ENCODE assay signal across 24 cellular contexts in the genomic region with DNA sequence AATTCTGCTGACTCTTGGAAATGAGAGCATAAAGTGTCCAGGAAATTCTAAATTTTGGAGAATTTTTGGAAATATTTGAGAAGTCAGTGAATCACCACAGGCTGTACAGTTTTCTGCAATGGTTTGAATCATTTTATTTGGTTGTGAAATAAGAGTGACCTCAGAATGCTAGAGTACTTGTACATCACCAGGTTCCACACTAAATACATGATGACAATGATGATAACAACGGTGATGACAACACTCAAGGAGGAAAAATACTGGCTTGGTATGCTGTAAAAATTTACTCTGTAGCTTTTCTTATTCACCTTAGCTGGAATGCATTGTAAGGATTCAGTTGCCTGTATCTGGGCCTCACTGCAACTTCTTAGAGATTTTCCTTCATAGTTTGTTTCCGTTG. TPM values are rescaled to one million over a fixed set of nuclear protein-coding genes. Genes with fewer than 3 reads are reported as not detected.
A peak's percentile ranks its signal among the peaks of the same experiment; 100 is the strongest.
DNase-seq lines count a peak whose midpoint lies in the region; ATAC-seq, FAIRE-seq and TF ChIP-seq lines count a peak whose summit lies in the region.
"Had no signal": no experiment of that assay in that cellular context is flagged by ENCODE, and none has a peak within 500 bp of the region (broad histone marks: within the 10 kb centered on the region; RNA-seq: fewer than 3 reads in every experiment).

No MANE protein-coding gene starts in this region.

- no peak overlapping the region for H2BK15ac ChIP-seq in H1 (ENCODE audit: low read length)

- no peak overlapping the region for H3K23ac ChIP-seq in H1 (ENCODE audit: insufficient read length)

- TF ChIP-seq EP300 in A549 (IDR thresholded peaks at IDR 0.05) (no peak), H1 (IDR thresholded peaks at IDR 0.05; ENCODE audit: borderline replicate concordance in 1 of 2, low read depth in 2 of 2, low read length in 2 of 2) (no peak)

- H3K4ac ChIP-seq in H1 (replicated peaks; ENCODE audit: insufficient read length, low read depth, low read length) = no peak overlapping the region

- H3K4me2 ChIP-seq in A549 = no peak overlapping the region
- no peak overlapping the region for H3K4me2 ChIP-seq in H1 (ENCODE audit: insufficient read depth in 1 of 2, low read depth in 2 of 2, low read length in 2 of 2)

- H3K18ac ChIP-seq in H1 (ENCODE audit: extremely low read depth, low read length) = no peak overlapping the region

- no peak overlapping the region for H2AK5ac ChIP-seq in H1 (ENCODE audit: low read depth, low read length)

- intact Hi-C loops in testis (cut with DNase I; ENCODE audit: low total_unique reads) = no loop called here

- TF ChIP-seq CTCF in A549 (IDR thresholded peaks at IDR 0.05) = no peak
- TF ChIP-seq CTCF in HEK293 (tag by site-specific recombination; IDR thresholded peaks at IDR 0.05) = no peak
- no peak for TF ChIP-seq CTCF in H1 (IDR thresholded peaks at IDR 0.05; ENCODE audit: control extremely low read depth in 1 of 3, insufficient read depth in 1 of 3, low read depth in 1 of 3, low read length in 3 of 3)
- no peak for TF ChIP-seq CTCF in fibroblast of mammary gland (conservative IDR thresholded peaks at IDR 0.05; ENCODE audit: control insufficient read depth, insufficient read depth, low read depth, low read length)
- TF ChIP-seq CTCF in testis (IDR thresholded peaks at IDR 0.05) = no peak

- no peaks in the 10 kb centered on the region for H3K36me3 ChIP-seq in HEK293 (ENCODE audit: control insufficient read depth in 2 of 2, insufficient read depth in 1 of 2, low read length in 2 of 2)
- H3K36me3 ChIP-seq in H1 (ENCODE audit: control insufficient read depth in 2 of 4, insufficient read depth in 4 of 4, low read length in 3 of 4) = no peaks in the 10 kb centered on the region; a peak in 1 of 8 replicates
- no peaks in the 10 kb centered on the region for H3K36me3 ChIP-seq in testis (ENCODE audit: low read depth, missing control alignments)

- no peak overlapping the region for H3K56ac ChIP-seq in H1 (replicated peaks; ENCODE audit: insufficient read length, low read depth, low read length)

- H3K23me2 ChIP-seq in H1 (ENCODE audit: low read depth, low read length) = no peaks in the 10 kb centered on the region

- H3K4me1 ChIP-seq in A549 = peaks cover 4% of the 10 kb centered on the region; the same call in 1 of the 3 replicates
- no peaks in the 10 kb centered on the region for H3K4me1 ChIP-seq in HEK293 (ENCODE audit: control insufficient read depth, insufficient read depth, low read length)
- no peaks in the 10 kb centered on the region for H3K4me1 ChIP-seq in H1 (replicated peaks in 1 of 4; ENCODE audit: control insufficient read depth in 3 of 4, insufficient read depth in 4 of 4, low read length in 3 of 4)
- H3K4me1 ChIP-seq in testis = no peaks in the 10 kb centered on the region

- H2AFZ ChIP-seq in H1 (ENCODE audit: low read length) = no peak overlapping the region
- H2AFZ ChIP-seq: GM23248 had no signal

- no peaks in the 10 kb centered on the region for H3K79me1 ChIP-seq in H1 (ENCODE audit: low read depth, low read length)

- no peak for FAIRE-seq in A549 (lab: Jason Lieb, UNC)
- peak; percentile 32 for FAIRE-seq in H1 (lab: Jason Lieb, UNC)
- FAIRE-seq: A204.1, GM12892, GM18507, H54, HTR-8/SVneo had no signal

- DNase-seq in A549 (ENCODE audit: low read depth in 1 of 2, low spot score in 1 of 2) = no peak
- no peak for DNase-seq in H1 (ENCODE audit: low read depth in 1 of 2, low spot score in 2 of 2)
- peak; percentile 6 for DNase-seq in fibroblast of mammary gland (ENCODE audit: low read depth)
- no peak for DNase-seq in testis
- no peak for DNase-seq in CD1c-positive myeloid dendritic cell (ENCODE audit: extremely low spot score)
- no peak for DNase-seq in SIG-M5 (lab: John Stamatoyannopoulos, UW)
- DNase-seq: AML-193, DMS153, DMS79, GDM1, GM23248, HCEC 1CT, HFFc6 had no signal

- TF ChIP-seq RAD21 in A549 (conservative IDR thresholded peaks at IDR 0.05 in 1 of 2, IDR thresholded peaks at IDR 0.05 in 1 of 2) (no peak), H1 (IDR thresholded peaks at IDR 0.05 in 1 of 2, conservative IDR thresholded peaks at IDR 0.05 in 1 of 2; ENCODE audit: low read depth in 2 of 2, low read length in 2 of 2) (no peak)

- POLR2A ChIA-PET in A549 (lab: Yijun Ruan, JAX) = no interaction called here
- POLR2A ChIA-PET in HEK293 (lab: Yijun Ruan, JAX) = no interaction called here
- POLR2A ChIA-PET in H1 (lab: Charles Lee; ENCODE audit: partially characterized antibody) = no interaction called here

- H3K9me3 ChIP-seq in A549 (peaks cover 16% of the 10 kb centered on the region; the same call in 2 of the 3 replicates), HEK293 (ENCODE audit: control insufficient read depth, insufficient read depth, low read depth, low read length) (no peaks in the 10 kb centered on the region), H1 (ENCODE audit: insufficient read depth in 2 of 2, low read depth in 1 of 2, low read length in 1 of 2) (peaks cover 0 to 8% of the 10 kb centered on the region in 2 experiments; a peak in 1 of 4 replicates), testis (no peaks in the 10 kb centered on the region)

- 34% methylated on average over 2 of the region's 2 CpGs for WGBS in A549 (ENCODE audit: missing lambda C conversion rate)
- 82% methylated on average over 2 of the region's 2 CpGs; no CpG with 5 or more reads in 1 of the 2 experiments for WGBS in H1 (ENCODE audit: extremely low coverage in 1 of 2, insufficient coverage in 1 of 2, insufficient read length in 1 of 2, insufficient replicate concordance in 2 of 2, low coverage in 1 of 2, low lambda C conversion rate in 2 of 2, missing lambda C conversion rate in 1 of 2), 2 experiments
- 78 to 88% methylated on average over 2 of the region's 2 CpGs for WGBS in testis, 2 donors

- H4K5ac ChIP-seq in H1 (ENCODE audit: insufficient read length, low read depth, low read length) = no peak overlapping the region

- H3K27me3 ChIP-seq in H1 (replicated peaks in 1 of 4; ENCODE audit: control insufficient read depth in 3 of 4, extremely low read depth in 1 of 4, insufficient read depth in 3 of 4, low read length in 3 of 4) (no peaks in the 10 kb centered on the region), testis (no peaks in the 10 kb centered on the region)

- no peaks in the 10 kb centered on the region for H3K79me2 ChIP-seq in H1 (ENCODE audit: control insufficient read depth in 1 of 2, insufficient read depth in 2 of 2, low read length in 2 of 2)

- TF ChIP-seq POLR2A in A549 (IDR thresholded peaks at IDR 0.05; ENCODE audit: low read length) = no peak
- TF ChIP-seq POLR2A in H1 (IDR thresholded peaks at IDR 0.05; ENCODE audit: control extremely low read depth in 1 of 2, low read depth in 2 of 2, low read length in 2 of 2) = no peak
- no peak for TF ChIP-seq POLR2A in testis (IDR thresholded peaks at IDR 0.05)

- CTCF ChIA-PET in A549 (lab: Yijun Ruan, JAX) (interaction anchor here (2.0 kb wide), 1 partner anchor 16 kb away, joined by 11 read pairs; no protein-coding TSS in a partner anchor), HEK293 (lab: Yijun Ruan, JAX) (interaction anchor here (0.8 kb wide), 1 partner anchor 14 kb away, joined by 3 read pairs; no protein-coding TSS in a partner anchor), H1 (lab: Charles Lee; ENCODE audit: partially characterized antibody) (no interaction called here)

- H2BK5ac ChIP-seq in H1 (ENCODE audit: low read depth, low read length) = no peak overlapping the region

- H4K91ac ChIP-seq in H1 (replicated peaks; ENCODE audit: insufficient read length, low read length) = no peak overlapping the region

- H3K9ac ChIP-seq in H1 (replicated peaks in 1 of 4; ENCODE audit: extremely low read depth in 1 of 4, low read depth in 3 of 4, low read length in 3 of 4) = no peak overlapping the region
- H3K9ac ChIP-seq: GM23248 had no signal

- no peak overlapping the region for H3K14ac ChIP-seq in H1 (ENCODE audit: insufficient read length)

- ATAC-seq in A549 = no peak

- no peak overlapping the region for H3K4me3 ChIP-seq in A549
- no peak overlapping the region for H3K4me3 ChIP-seq in HEK293 (ENCODE audit: low read depth, low read length)
- no peak overlapping the region for H3K4me3 ChIP-seq in H1 (ENCODE audit: extremely low read depth in 1 of 4, insufficient read depth in 2 of 4, low read depth in 3 of 4, low read length in 4 of 4)
- no peak overlapping the region for H3K4me3 ChIP-seq in fibroblast of mammary gland (ENCODE audit: control insufficient read depth, low read depth, low read length)
- no peak overlapping the region for H3K4me3 ChIP-seq in testis
- H3K4me3 ChIP-seq: GM23248 had no signal

- H4K8ac ChIP-seq in H1 (ENCODE audit: extremely low read depth, insufficient read depth, low read length) = no peak overlapping the region

- H3K27ac ChIP-seq in A549 = no peak overlapping the region
- no peak overlapping the region for H3K27ac ChIP-seq in HEK293 (ENCODE audit: extremely low read depth, low read depth, low read length)
- no peak overlapping the region for H3K27ac ChIP-seq in H1 (ENCODE audit: low read depth, low read length)
- no peak overlapping the region for H3K27ac ChIP-seq in testis
- H3K27ac ChIP-seq: C4-2B, GM23248 had no signal

- H2BK120ac ChIP-seq in H1 (replicated peaks; ENCODE audit: low read depth, low read length) = no peak overlapping the region

- no peaks in the 10 kb centered on the region for H4K20me1 ChIP-seq in H1 (replicated peaks in 1 of 2; ENCODE audit: control insufficient read depth in 1 of 2, insufficient read depth in 2 of 2, low read length in 2 of 2)

- no peak overlapping the region for H2BK12ac ChIP-seq in H1 (ENCODE audit: low read depth, low read length)

- H2BK20ac ChIP-seq in H1 (ENCODE audit: low read length) = no peak overlapping the region

TF ChIP-seq in HEK293, 187 proteins besides CTCF, POLR2A, EP300 and RAD21 (continues in another document):
- no peak for TF ChIP-seq KLF1 (tag by site-specific recombination; IDR thresholded peaks at IDR 0.05)

TF ChIP-seq in H1, 55 proteins besides CTCF, POLR2A, EP300 and RAD21 (continues in another document):
- no peak for TF ChIP-seq MAFK (IDR thresholded peaks at IDR 0.05; ENCODE audit: low read depth, low read length)

RNA-seq across cellular contexts. Expression of gene NME8, which starts 30.4 kb away (rescaled TPM):
- polyA plus RNA-seq in A549 (2011; rRNA removed) (not detected in 2 replicates), A549 (2017; fragmentation: RNase III; extraction: RNeasy Plus Mini Kit Qiagen cat#74134 plus additional on column Dnase treatment) (not detected in 3 replicates), H1 (2011; rRNA removed) (0.22 and 0.44 TPM in 2 replicates), testis (ENCODE audit: insufficient read depth, low read depth, low replicate concordance) (25.3 TPM)
- not detected in 2 replicates for polyA plus RNA-seq in A549 (2012; cell fraction: cytosol; rRNA removed)
- polyA plus RNA-seq in A549 (2012; cell fraction: nucleus; rRNA removed) = not detected in 2 replicates
- polyA minus RNA-seq in A549 (2011; rRNA and poly(A)+ RNA removed) = not detected in 2 replicates
- total RNA-seq in H1 (2021; fragmentation: NEBNext Ultra II Directional; extraction: Animal tissue kit (Norgen Biotek cat#: 25700)) = 0.22 and 0.57 TPM in 2 replicates
- polyA plus RNA-seq in H1 (2011; cell fraction: cytosol; rRNA removed) = 0.31 TPM
- 0.60 TPM for polyA plus RNA-seq in H1 (2011; cell fraction: nucleus; rRNA removed)
- polyA plus RNA-seq in H1 (2012, experiment 1 of 2) = 0.17 to 1.4 TPM (median 1.1 TPM) in 4 replicates
- not detected for polyA plus RNA-seq in H1 (2012, experiment 2 of 2)
- polyA plus RNA-seq in H1 (2013, experiment 1 of 2) = 0.34 TPM
- 0.44 TPM for polyA plus RNA-seq in H1 (2013, experiment 2 of 2)
- 0.15 and 1.0 TPM in 2 replicates for polyA minus RNA-seq in H1 (2011; rRNA and poly(A)+ RNA removed)
- not detected for polyA minus RNA-seq in H1 (2011; cell fraction: cytosol; rRNA and poly(A)+ RNA removed)
- polyA minus RNA-seq in H1 (2011; cell fraction: nucleus; rRNA and poly(A)+ RNA removed) = 0.70 TPM
- total RNA-seq in testis = 1 to 10 TPM; 1.7 to 5.8 TPM
- total RNA-seq: CD4-positive, alpha-beta memory T cell; Daoy; GM23248; HFFc6 had no signal
- polyA plus RNA-seq: BJ; CD4-positive, alpha-beta memory T cell; GM23248; IgD-negative memory B cell had no signal

Comparison
In these comparisons a context has a peak if more than half of its experiments do, and no peak if none do; other contexts are left out.
1. RNA of gene NME8, which starts 30.4 kb away (polyA plus RNA-seq): 25.3 TPM in testis (single experiment); 0.17 to 1.4 TPM in H1 and not detected in A549; every median in the first group is over 10 times any median in the second.